In genomic region chr11:78420255-78420764, GRCh38 we compare ENCODE assay signal across 8 cellular contexts. TPM values are rescaled to one million over a fixed set of nuclear protein-coding genes. Genes with fewer than 3 reads are reported as not detected.
DNase-seq lines count a peak whose midpoint lies in the region; ATAC-seq lines count a peak whose summit lies in the region.

No MANE protein-coding gene starts in this region.

- ATAC-seq in HG02885 (IDR thresholded peaks at IDR 0.05; ENCODE audit: poor library complexity, unreplicated experiment): no peak
- ATAC-seq in HG03342 (IDR thresholded peaks at IDR 0.05; ENCODE audit: unreplicated experiment): no peak

- H3K27ac Mint-ChIP-seq in T-helper 1 cell treated with Interleukin-12 subunit alpha and Interleukin-12 subunit beta and Interleukin-4 antibody, amounts not matched to agents 30 μg/mL and 1 μg/mL, for 36 hours: peak overlapping the region; percentile 62

- peak overlapping the region; percentile 45 for H3K27ac ChIP-seq in skeletal muscle tissue (ENCODE audit: low read depth, low read length)

- H3K27me3 Mint-ChIP-seq in T-helper 1 cell treated with Interleukin-12 subunit alpha and Interleukin-12 subunit beta and Interleukin-4 antibody, amounts not matched to agents 30 μg/mL and 1 μg/mL, for 36 hours (ENCODE audit: low read depth): peaks cover 27% of the 10 kb centered on the region

- H3K9me3 Mint-ChIP-seq in T-helper 1 cell treated with Interleukin-12 subunit alpha and Interleukin-12 subunit beta and Interleukin-4 antibody, amounts not matched to agents 30 μg/mL and 1 μg/mL, for 36 hours: no peaks in the 10 kb centered on the region

- no peak overlapping the region for H3K9ac ChIP-seq in skeletal muscle tissue (ENCODE audit: low read depth in 1 of 3, low read length in 3 of 3)

- peak overlapping the region in 2 of 3 donors; percentile 6 to 43 for H3K4me3 ChIP-seq in skeletal muscle tissue (ENCODE audit: low read length in 3 of 3)

- H3K9me3 ChIP-seq in skeletal muscle tissue (ENCODE audit: control insufficient read depth in 3 of 3, low read length in 3 of 3): no peaks in the 10 kb centered on the region

- no peaks in the 10 kb centered on the region for H3K36me3 ChIP-seq in skeletal muscle tissue (ENCODE audit: control insufficient read depth in 3 of 3, insufficient read depth in 3 of 3, low read length in 3 of 3)

- H3K36me3 Mint-ChIP-seq in T-helper 1 cell treated with Interleukin-12 subunit alpha and Interleukin-12 subunit beta and Interleukin-4 antibody, amounts not matched to agents 30 μg/mL and 1 μg/mL, for 36 hours (ENCODE audit: low read depth): peaks cover 18% of the 10 kb centered on the region

- DNase-seq in DMS79 (lab: John Stamatoyannopoulos, UW): peak; percentile 95
- DNase-seq in Kasumi-1 (lab: John Stamatoyannopoulos, UW): peak; percentile 48 to 57
- DNase-seq in brain pericyte (ENCODE audit: low read depth, low spot score): peak; percentile 72
- DNase-seq in iris pigment epithelial cell (ENCODE audit: low read depth): peak; percentile 92

- H3K4me3 Mint-ChIP-seq in T-helper 1 cell treated with Interleukin-12 subunit alpha and Interleukin-12 subunit beta and Interleukin-4 antibody, amounts not matched to agents 30 μg/mL and 1 μg/mL, for 36 hours: peak overlapping the region; percentile 68

- peaks cover 59% of the 10 kb centered on the region for H3K4me1 Mint-ChIP-seq in T-helper 1 cell treated with Interleukin-12 subunit alpha and Interleukin-12 subunit beta and Interleukin-4 antibody, amounts not matched to agents 30 μg/mL and 1 μg/mL, for 36 hours (ENCODE audit: low read depth)

- peaks cover 0 to 6% (median 4%) of the 10 kb centered on the region in 3 donors for H3K27me3 ChIP-seq in skeletal muscle tissue (ENCODE audit: control insufficient read depth in 3 of 3, insufficient read depth in 3 of 3, low read length in 3 of 3)

- peaks cover 27 to 35% (median 27%) of the 10 kb centered on the region in 3 donors for H3K4me1 ChIP-seq in skeletal muscle tissue (ENCODE audit: control insufficient read depth in 3 of 3, insufficient read depth in 3 of 3, low read length in 3 of 3)

RNA-seq across cellular contexts. Expression of gene GAB2, which starts 2.7 kb away (rescaled TPM):
- 10.4 TPM for total RNA-seq in skeletal muscle tissue
